In the genomic region with DNA sequence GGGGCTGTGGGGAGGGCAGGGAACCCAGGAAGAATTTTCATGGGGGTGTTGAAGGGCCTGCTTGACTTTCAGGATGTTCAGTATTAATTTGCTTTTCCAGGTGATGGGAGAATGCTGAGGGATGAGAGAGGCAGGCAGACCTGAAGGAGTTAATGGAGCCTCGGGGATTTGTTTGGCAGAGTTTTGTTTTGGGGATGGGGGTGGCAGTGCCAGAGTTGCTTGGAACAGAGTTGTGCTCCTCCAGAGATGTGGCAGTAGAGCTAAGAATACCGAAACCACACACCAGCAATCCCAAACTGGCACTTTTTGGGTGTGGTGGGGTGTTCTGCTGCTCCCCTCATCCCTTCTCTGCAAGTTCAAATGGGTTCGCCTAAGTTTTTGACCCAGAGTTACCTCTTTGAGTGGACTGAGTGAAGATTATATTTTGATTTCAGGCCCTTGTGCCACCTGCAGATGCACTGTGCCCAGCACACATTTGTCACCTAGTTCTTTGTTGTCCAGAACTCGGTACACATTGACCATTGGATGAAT, we compare ENCODE assay signal across 8 cellular contexts. TPM values are rescaled to one million over a fixed set of nuclear protein-coding genes. Genes with fewer than 3 reads are reported as not detected.
A peak's percentile ranks its signal among the peaks of the same experiment; 100 is the strongest.
DNase-seq lines count a peak whose midpoint lies in the region; ATAC-seq and TF ChIP-seq lines count a peak whose summit lies in the region.

No MANE protein-coding gene starts in this region.

- H3K36me3 Mint-ChIP-seq in activated naive CD4-positive, alpha-beta T cell treated with anti-CD3 and anti-CD28 coated beads, Interleukin-2, amount 10 ng/mL, durations not matched to agents 7 days and 5 days, result no peaks in the 10 kb centered on the region

- intact Hi-C loops in upper lobe of right lung (cut with DNase I), result no loop called here

- H3K36me3 ChIP-seq in mucosa of stomach (ENCODE audit: control insufficient read depth, insufficient read depth, low read length), result no peaks in the 10 kb centered on the region
- H3K36me3 ChIP-seq in upper lobe of right lung, result no peaks in the 10 kb centered on the region

- peaks cover 27% of the 10 kb centered on the region for H3K27me3 ChIP-seq in mucosa of stomach (ENCODE audit: control insufficient read depth, insufficient read depth, low read length)
- peaks cover 21% of the 10 kb centered on the region for H3K27me3 ChIP-seq in upper lobe of right lung

- no peaks in the 10 kb centered on the region for H3K9me3 ChIP-seq in mucosa of stomach (ENCODE audit: control insufficient read depth, low read length)
- H3K9me3 ChIP-seq in upper lobe of right lung, result no peaks in the 10 kb centered on the region

- H3K27me3 Mint-ChIP-seq in activated naive CD4-positive, alpha-beta T cell treated with anti-CD3 and anti-CD28 coated beads, Interleukin-2, amount 10 ng/mL, durations not matched to agents 7 days and 5 days, result peaks cover 82% of the 10 kb centered on the region

- H3K9me3 Mint-ChIP-seq in activated naive CD4-positive, alpha-beta T cell treated with anti-CD3 and anti-CD28 coated beads, Interleukin-2, amount 10 ng/mL, durations not matched to agents 7 days and 5 days, result no peaks in the 10 kb centered on the region

- no peak for ATAC-seq in upper lobe of right lung

- H3K4me1 ChIP-seq in mucosa of stomach (ENCODE audit: control insufficient read depth, insufficient read depth, low read length) (peaks cover 4% of the 10 kb centered on the region), upper lobe of right lung (peaks cover 5% of the 10 kb centered on the region)

- no peak overlapping the region for H3K27ac Mint-ChIP-seq in activated naive CD4-positive, alpha-beta T cell treated with anti-CD3 and anti-CD28 coated beads, Interleukin-2, amount 10 ng/mL, durations not matched to agents 7 days and 5 days

- H3K4me3 ChIP-seq in choroid plexus epithelial cell (ENCODE audit: low read depth, low read length) (peak overlapping the region; percentile 70), mucosa of stomach (ENCODE audit: low read length) (peak overlapping the region; percentile 50), upper lobe of right lung (peak overlapping the region; percentile 61)

- peak overlapping the region; percentile 66 for H3K9ac ChIP-seq in mucosa of stomach (ENCODE audit: low read length)

- TF ChIP-seq CTCF in choroid plexus epithelial cell (conservative IDR thresholded peaks at IDR 0.05; ENCODE audit: low read depth, low read length) (no peak), upper lobe of right lung (IDR thresholded peaks at IDR 0.05) (no peak)

- CTCF ChIA-PET in activated naive CD4-positive, alpha-beta T cell treated with anti-CD3 and anti-CD28 coated beads, Interleukin-2, amount 10 ng/mL, durations not matched to agents 7 days and 5 days (lab: Charles Lee), result no interaction called here

- peak overlapping the region; percentile 42 for H3K27ac ChIP-seq in upper lobe of right lung

- peaks cover 13% of the 10 kb centered on the region for H3K4me1 Mint-ChIP-seq in activated naive CD4-positive, alpha-beta T cell treated with anti-CD3 and anti-CD28 coated beads, Interleukin-2, amount 10 ng/mL, durations not matched to agents 7 days and 5 days

- H3K4me3 Mint-ChIP-seq in activated naive CD4-positive, alpha-beta T cell treated with anti-CD3 and anti-CD28 coated beads, Interleukin-2, amount 10 ng/mL, durations not matched to agents 7 days and 5 days, result peak overlapping the region; percentile 42

- DNase-seq in activated naive CD4-positive, alpha-beta T cell treated with anti-CD3 and anti-CD28 coated beads, Interleukin-2, amount 10 ng/mL, durations not matched to agents 7 days and 5 days, result no peak
- DNase-seq in activated naive CD4-positive, alpha-beta T cell treated with anti-CD3 and anti-CD28 coated beads, Interleukin-2, amount 50 U/mL, for 16 hours, result no peak
- DNase-seq in choroid plexus epithelial cell (ENCODE audit: low read depth) (no peak), upper lobe of right lung (no peak), HK-2 (ENCODE audit: unreplicated experiment) (no peak), NCI-H510A treated with DMSO at 0.1 percent for 48 hours (lab: John Stamatoyannopoulos, UW) (no peak), dedifferentiated amniotic fluid mesenchymal stem cell (ENCODE audit: extremely low spot score) (no peak)

RNA-seq across cellular contexts. Expression of a gene that starts 1.6 kb away (rescaled TPM):
- 6.1 TPM for total RNA-seq in upper lobe of right lung
